ENCODE assay signal across 18 cellular contexts in the genomic region with DNA sequence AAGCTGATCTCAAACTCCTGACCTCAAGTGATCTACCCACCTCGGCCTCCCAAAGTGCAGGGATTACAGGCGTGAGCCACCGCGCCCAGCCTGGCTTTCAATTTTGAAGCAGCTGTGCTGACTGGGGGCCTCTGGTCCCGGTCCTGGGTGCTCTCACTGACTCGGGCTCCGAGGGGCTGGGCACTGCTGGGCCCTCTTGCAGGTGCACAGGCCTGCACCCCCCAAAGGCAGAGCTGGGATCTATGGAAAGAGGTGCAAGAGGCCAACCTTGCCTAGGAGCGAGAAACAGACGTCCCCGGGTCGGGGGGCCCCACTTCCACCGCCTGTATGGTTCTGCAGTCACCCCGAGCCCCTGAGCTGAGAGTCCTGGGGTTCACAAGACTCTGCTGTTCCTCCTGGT.
"Had no signal": no experiment of that assay in that cellular context is flagged by ENCODE, and none has a peak within 500 bp of the region (broad histone marks: within the 10 kb centered on the region; RNA-seq: fewer than 3 reads in every experiment).

No MANE protein-coding gene starts in this region.

- H3K9me3 Mint-ChIP-seq: activated T-helper 17 cell treated with anti-CD3 and anti-CD28 coated beads, Interleukin-2, amount 50 U/mL, for 72 hours; naive thymus-derived CD4-positive, alpha-beta T cell had no signal

- H3K27ac ChIP-seq: adrenal gland, esophagus muscularis mucosa, left lung, neutrophil, thyroid gland, upper lobe of right lung had no signal

- ATAC-seq: activated T-helper 17 cell treated with anti-CD3 and anti-CD28 coated beads, Interleukin-2, amount 50 U/mL, for 72 hours; left lung; naive thymus-derived CD4-positive, alpha-beta T cell; stimulated activated naive CD8-positive, alpha-beta T cell treated with anti-CD3 and anti-CD28 coated beads, Interleukin-15, Interleukin-2, amounts not matched to agents 100 U/mL and 50 U/mL, for 24 hours; upper lobe of right lung had no signal

- H3K9me3 ChIP-seq: adrenal gland, esophagus muscularis mucosa, left lung, neutrophil, thyroid gland, upper lobe of right lung had no signal

- H3K27me3 Mint-ChIP-seq: activated naive CD8-positive, alpha-beta T cell; activated T-helper 17 cell treated with anti-CD3 and anti-CD28 coated beads, Interleukin-2, amount 50 U/mL, for 72 hours; naive thymus-derived CD4-positive, alpha-beta T cell had no signal

- H3K27ac Mint-ChIP-seq: activated naive CD8-positive, alpha-beta T cell; activated T-helper 17 cell treated with anti-CD3 and anti-CD28 coated beads, Interleukin-2, amount 50 U/mL, for 72 hours had no signal

- H3K36me3 ChIP-seq: thyroid gland had no signal

- DNase-seq: activated naive CD4-positive, alpha-beta T cell; activated T-cell treated with anti-CD3 and anti-CD28 coated beads, Interleukin-2, amount 50 U/mL, for 1 hour; adrenal gland; hippocampal formation; kidney glomerular epithelial cell; naive thymus-derived CD4-positive, alpha-beta T cell; stimulated activated CD4-positive, alpha-beta T cell treated with anti-CD3 and anti-CD28 coated beads, Interleukin-12 subunit alpha, Interleukin-12 subunit beta, amount 100 ng/mL, for 4 hours; stimulated activated CD4-positive, alpha-beta T cell treated with anti-CD3 and anti-CD28 coated beads, Interleukin-4, amount 100 ng/mL, for 4 hours; stimulated activated naive CD8-positive, alpha-beta T cell treated with anti-CD3 and anti-CD28 coated beads, Interleukin-15, Interleukin-2, amounts not matched to agents 100 U/mL and 50 U/mL, for 24 hours; T-helper 1 cell; thyroid gland; upper lobe of right lung had no signal

- H3K4me3 ChIP-seq: adrenal gland, esophagus muscularis mucosa, left lung, lung, thyroid gland, upper lobe of right lung had no signal

- H3K4me3 Mint-ChIP-seq: activated naive CD8-positive, alpha-beta T cell; activated T-helper 17 cell treated with anti-CD3 and anti-CD28 coated beads, Interleukin-2, amount 50 U/mL, for 72 hours; naive thymus-derived CD4-positive, alpha-beta T cell had no signal

- H3K27me3 ChIP-seq: adrenal gland, esophagus muscularis mucosa, left lung, neutrophil, thyroid gland, upper lobe of right lung had no signal
